30 cellular contexts compared by ENCODE assay signal in the genomic region with DNA sequence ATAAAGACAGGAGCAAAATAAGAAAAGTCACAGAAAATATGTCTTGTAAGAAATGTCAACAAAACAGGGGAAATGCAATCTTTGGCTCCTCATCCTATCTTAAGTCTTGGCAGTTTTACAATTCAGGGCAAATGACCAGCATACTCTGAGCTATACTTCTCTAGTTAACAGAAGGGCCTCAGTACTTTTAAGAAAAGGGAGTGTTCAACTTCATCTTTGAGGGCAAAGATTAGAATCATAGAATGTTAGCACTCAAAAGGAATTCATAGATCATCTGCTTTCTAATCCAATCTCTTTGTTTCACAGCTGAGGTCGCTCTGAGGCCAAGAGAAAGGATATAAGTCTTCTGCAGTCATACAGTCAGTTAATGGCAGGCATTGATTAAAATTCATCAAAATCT.
DNase-seq lines count a peak whose midpoint lies in the region; ATAC-seq and TF ChIP-seq lines count a peak whose summit lies in the region.
"Had no signal": no experiment of that assay in that cellular context is flagged by ENCODE, and none has a peak within 500 bp of the region (broad histone marks: within the 10 kb centered on the region; RNA-seq: fewer than 3 reads in every experiment).

No MANE protein-coding gene starts in this region.

- H3K4me3 ChIP-seq in adipocyte (ENCODE audit: low read length) (no peak overlapping the region), fibroblast of lung (replicated peaks in 1 of 4; ENCODE audit: control extremely low read depth in 1 of 4, insufficient read depth in 1 of 4, low read depth in 3 of 4, low read length in 4 of 4) (no peak overlapping the region)
- H3K4me3 ChIP-seq: K562, left ventricle myocardium inferior, upper lobe of right lung had no signal

- DNase-seq in adipocyte (ENCODE audit: low read depth) (peak; percentile 62), fibroblast of lung (ENCODE audit: low read depth in 2 of 2) (peak; percentile 44 to 48), left kidney (ENCODE audit: low read depth, low spot score) (peak; percentile 33), RKO (ENCODE audit: low spot score) (no peak), NCI-H526 treated with DMSO at 0.1 percent for 48 hours (lab: John Stamatoyannopoulos, UW) (no peak), Kasumi-1 (lab: John Stamatoyannopoulos, UW) (no peak)
- DNase-seq: activated CD4-positive, alpha-beta T cell treated with anti-CD3 and anti-CD28 coated beads for 36 hours; activated CD8-positive, alpha-beta memory T cell treated with anti-CD3 and anti-CD28 coated beads for 24 hours; activated effector memory CD4-positive, alpha-beta T cell treated with anti-CD3 and anti-CD28 coated beads, Interleukin-2, amount 50 U/mL, for 16 hours; activated naive CD8-positive, alpha-beta T cell treated with anti-CD3 and anti-CD28 coated beads, Interleukin-2, amount 10 ng/mL, durations not matched to agents 7 days and 5 days; activated T-cell treated with anti-CD3 and anti-CD28 coated beads, Interleukin-2, amount 50 U/mL, for 1 hour; DMS79 treated with DMSO at 0.1 percent for 48 hours; effector CD4-positive, alpha-beta T cell; HCEC 1CT; hypothalamus; immature natural killer cell; left ventricle myocardium inferior; MM.1S; natural killer cell; NCI-H2227 treated with DMSO at 0.1 percent for 48 hours; NCI-H82; right cardiac atrium; stimulated activated CD4-positive, alpha-beta T cell treated with anti-CD3 and anti-CD28 coated beads, Interleukin-4, amount 100 ng/mL, for 24 hours; upper lobe of right lung had no signal

- no peaks in the 10 kb centered on the region for H4K20me1 ChIP-seq in fibroblast of lung (ENCODE audit: control insufficient read depth, extremely low read depth, insufficient read depth, low read length)

- H3K9ac ChIP-seq in adipocyte (ENCODE audit: low read length): no peak overlapping the region
- H3K9ac ChIP-seq in fibroblast of lung (ENCODE audit: insufficient read depth, low read length): no peak overlapping the region
- H3K9ac ChIP-seq: parathyroid adenoma had no signal

- H3K36me3 ChIP-seq in adipocyte (ENCODE audit: control insufficient read depth, insufficient read depth, low read length, severe bottlenecking) (no peaks in the 10 kb centered on the region), fibroblast of lung (ENCODE audit: control insufficient read depth, insufficient read depth, low read length) (no peaks in the 10 kb centered on the region)
- H3K36me3 ChIP-seq: left ventricle myocardium inferior, upper lobe of right lung had no signal

- no peak for TF ChIP-seq CTCF in fibroblast of lung (conservative IDR thresholded peaks at IDR 0.05 in 1 of 2, IDR thresholded peaks at IDR 0.05 in 1 of 2; ENCODE audit: low read depth in 1 of 2, low read length in 2 of 2)

- H3K4me1 ChIP-seq in adipocyte (ENCODE audit: control insufficient read depth, insufficient read depth, low read length): peaks cover 17% of the 10 kb centered on the region
- no peaks in the 10 kb centered on the region for H3K4me1 ChIP-seq in fibroblast of lung (ENCODE audit: control insufficient read depth, extremely low read depth, insufficient read depth, low read length)
- H3K4me1 ChIP-seq: parathyroid adenoma, upper lobe of right lung had no signal

- H3K79me2 ChIP-seq in fibroblast of lung (ENCODE audit: control insufficient read depth, insufficient read depth, low read length): no peaks in the 10 kb centered on the region
- H3K79me2 ChIP-seq: parathyroid adenoma had no signal

- ATAC-seq in GM19397 (IDR thresholded peaks at IDR 0.05; ENCODE audit: unreplicated experiment): no peak
- ATAC-seq: activated CD4-positive, alpha-beta T cell treated with anti-CD3 and anti-CD28 coated beads for 36 hours; K562; natural killer cell; right cardiac atrium; Right ventricle myocardium inferior; stimulated activated effector memory CD8-positive, alpha-beta T cell treated with anti-CD3 and anti-CD28 coated beads, Interleukin-12 subunit alpha, Interleukin-12 subunit beta, amount 100 ng/mL, for 72 hours; upper lobe of right lung had no signal

- H3K9me3 ChIP-seq in adipocyte (ENCODE audit: control insufficient read depth, low read length) (peaks cover 4% of the 10 kb centered on the region), fibroblast of lung (ENCODE audit: control insufficient read depth, insufficient read depth, low read depth, low read length) (no peaks in the 10 kb centered on the region)
- H3K9me3 ChIP-seq: upper lobe of right lung had no signal

- H3K27ac ChIP-seq in fibroblast of lung (ENCODE audit: insufficient read depth, low read length): no peak overlapping the region
- H3K27ac ChIP-seq: C4-2B, left ventricle myocardium inferior, parathyroid adenoma, upper lobe of right lung had no signal

- no peaks in the 10 kb centered on the region for H3K27me3 ChIP-seq in adipocyte (replicated peaks; ENCODE audit: control insufficient read depth, insufficient read depth, low read length)
- H3K27me3 ChIP-seq in fibroblast of lung (ENCODE audit: control insufficient read depth, insufficient read depth, low read length): no peaks in the 10 kb centered on the region
- H3K27me3 ChIP-seq: upper lobe of right lung had no signal

- no peak overlapping the region for H3K4me2 ChIP-seq in fibroblast of lung (ENCODE audit: extremely low read depth, insufficient read depth, low read length)

- H2AFZ ChIP-seq in fibroblast of lung (ENCODE audit: low read length): no peak overlapping the region
- H2AFZ ChIP-seq: parathyroid adenoma had no signal

Comparison
In these comparisons a context has a peak if more than half of its experiments do, and no peak if none do; other contexts are left out.
1. DNase-seq: peak in adipocyte (single experiment), fibroblast of lung (2 of 2) and left kidney (single experiment); none in RKO (single experiment), NCI-H526 treated with DMSO at 0.1 percent for 48 hours (single experiment) and Kasumi-1 (0 of 2).